Comparison of ENCODE assay signal across 8 cellular contexts in the genomic region with DNA sequence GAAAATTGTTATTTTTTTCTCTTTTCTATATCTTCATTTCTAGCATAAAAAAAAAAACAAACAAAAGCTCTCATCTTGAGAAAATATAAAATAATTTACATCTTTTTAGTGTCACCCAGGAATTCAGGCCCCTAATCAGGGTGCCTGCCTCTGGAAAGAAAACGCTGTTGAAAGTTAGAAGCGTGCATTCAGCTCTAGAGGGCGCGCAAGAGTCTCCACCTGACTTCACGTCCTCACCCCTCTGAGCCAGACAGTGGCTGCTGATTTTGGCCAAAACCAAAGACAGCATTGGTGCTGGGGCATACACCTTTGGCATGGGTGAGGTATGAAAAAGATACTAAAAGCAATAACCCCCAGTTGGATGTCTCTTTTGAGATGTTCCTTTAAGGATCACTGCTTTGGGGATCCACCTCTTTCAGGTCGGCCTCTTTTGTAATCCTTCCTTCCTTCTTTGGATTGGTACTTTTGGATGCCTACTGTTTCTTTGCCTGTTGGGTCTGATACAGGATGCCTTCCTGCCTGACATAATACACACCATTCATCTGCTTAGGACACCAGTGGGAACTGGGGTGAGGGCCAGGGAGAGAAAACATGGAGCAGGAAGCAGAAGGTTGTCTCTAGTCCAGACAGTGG.
A peak's percentile ranks its signal among the peaks of the same experiment; 100 is the strongest.
DNase-seq lines count a peak whose midpoint lies in the region; ATAC-seq and TF ChIP-seq lines count a peak whose summit lies in the region.

No MANE protein-coding gene starts in this region.

- POLR2A ChIA-PET in SK-N-SH (lab: Yijun Ruan, JAX), result no interaction called here

- H3K27me3 ChIP-seq in SK-N-SH (ENCODE audit: insufficient read depth) (no peaks in the 10 kb centered on the region), esophagus muscularis mucosa (no peaks in the 10 kb centered on the region), esophagus squamous epithelium (no peaks in the 10 kb centered on the region)

- H3K4me3 ChIP-seq in SK-N-SH (ENCODE audit: low read depth in 2 of 2, low read length in 1 of 2) (peak overlapping the region in 1 of 2 experiments; percentile 38; a peak in 1 of 4 replicates), esophagus muscularis mucosa (no peak overlapping the region), esophagus squamous epithelium (no peak overlapping the region)

- H4K20me1 ChIP-seq in SK-N-SH (ENCODE audit: insufficient read depth), result no peaks in the 10 kb centered on the region

- CTCF ChIA-PET in SK-N-SH (lab: Yijun Ruan, JAX), result interaction anchor here (1.3 to 1.4 kb wide), 2 partner anchors 16 to 587 kb away, joined by 3 read pairs; no protein-coding TSS in a partner anchor

- H3K79me2 ChIP-seq in SK-N-SH (ENCODE audit: insufficient read depth), result no peaks in the 10 kb centered on the region

- intact Hi-C loops in esophagus muscularis mucosa (cut with DNase I) (no loop called here), esophagus squamous epithelium (cut with DNase I) (no loop called here)

- no peak for TF ChIP-seq EP300 in SK-N-SH (IDR thresholded peaks at IDR 0.05; ENCODE audit: borderline replicate concordance in 1 of 2, low read depth in 1 of 2, low read length in 1 of 2)
- no peak for TF ChIP-seq EP300 in esophagus muscularis mucosa (IDR thresholded peaks at IDR 0.05)

- H3K4me2 ChIP-seq in SK-N-SH, result no peak overlapping the region

- no peak for TF ChIP-seq CTCF in SK-N-SH (IDR thresholded peaks at IDR 0.05)
- peak; percentile 11 to 53 (median 34) for TF ChIP-seq CTCF in esophagus muscularis mucosa (IDR thresholded peaks at IDR 0.05)
- peak in 3 of 6 experiments; percentile 26 to 37 (median 29) for TF ChIP-seq CTCF in esophagus squamous epithelium (IDR thresholded peaks at IDR 0.05)

- peaks cover 0 to 4% of the 10 kb centered on the region in 2 experiments; a peak in 1 of 4 replicates for H3K4me1 ChIP-seq in SK-N-SH (ENCODE audit: control insufficient read depth in 1 of 2, insufficient read depth in 2 of 2, low read depth in 1 of 2, low read length in 1 of 2)
- peaks cover 0 to 21% (median 6%) of the 10 kb centered on the region in 4 donors for H3K4me1 ChIP-seq in esophagus muscularis mucosa
- H3K4me1 ChIP-seq in esophagus squamous epithelium, result no peaks in the 10 kb centered on the region

- DNase-seq in G401 (ENCODE audit: low spot score), result peak; percentile 1
- DNase-seq in SK-N-SH, result peak; percentile 6
- DNase-seq in esophagus muscularis mucosa (ENCODE audit: extremely low spot score), result no peak
- DNase-seq in stimulated activated CD4-positive, alpha-beta T cell treated with anti-CD3 and anti-CD28 coated beads, Interleukin-4, amount 100 ng/mL, for 1 hour, result peak; percentile 20
- DNase-seq in esophagus squamous epithelium (lab: John Stamatoyannopoulos, UW), result no peak
- no peak for DNase-seq in GOT3 (lab: John Stamatoyannopoulos, UW)

- no peaks in the 10 kb centered on the region for H3K36me3 ChIP-seq in SK-N-SH (replicated peaks in 1 of 2; ENCODE audit: control insufficient read depth in 1 of 2, insufficient read depth in 2 of 2, low read length in 1 of 2)
- no peaks in the 10 kb centered on the region for H3K36me3 ChIP-seq in esophagus muscularis mucosa
- no peaks in the 10 kb centered on the region for H3K36me3 ChIP-seq in esophagus squamous epithelium

- WGBS in SK-N-SH (ENCODE audit: low lambda C conversion rate), result 69% methylated on average over 6 of the region's 6 CpGs
- 62% methylated on average over 6 of the region's 6 CpGs for WGBS in esophagus muscularis mucosa
- 30 to 45% methylated on average over 6 of the region's 6 CpGs for WGBS in esophagus squamous epithelium, 2 donors

- H3F3A ChIP-seq in SK-N-SH (replicated peaks; ENCODE audit: insufficient read depth), result no peaks in the 10 kb centered on the region

- no peak overlapping the region for H3K27ac ChIP-seq in SK-N-SH (ENCODE audit: low read depth in 2 of 2, low read length in 1 of 2)
- no peak overlapping the region for H3K27ac ChIP-seq in esophagus muscularis mucosa (replicated peaks in 1 of 4)
- no peak overlapping the region for H3K27ac ChIP-seq in esophagus squamous epithelium

- H3K9me2 ChIP-seq in SK-N-SH, result no peaks in the 10 kb centered on the region

- ATAC-seq in HG02885 (IDR thresholded peaks at IDR 0.05; ENCODE audit: poor library complexity, unreplicated experiment) (peak; percentile 75), GM18873 (IDR thresholded peaks at IDR 0.05; ENCODE audit: low FRiP score, unreplicated experiment) (no peak)

- peak; percentile 46 for TF ChIP-seq RAD21 in SK-N-SH (IDR thresholded peaks at IDR 0.05; ENCODE audit: low read length)

- TF ChIP-seq POLR2A in esophagus muscularis mucosa (IDR thresholded peaks at IDR 0.05; ENCODE audit: low read depth) (no peak), esophagus squamous epithelium (IDR thresholded peaks at IDR 0.05) (no peak)

- H3K9me3 ChIP-seq in SK-N-SH, result no peaks in the 10 kb centered on the region
- no peaks in the 10 kb centered on the region for H3K9me3 ChIP-seq in esophagus muscularis mucosa
- H3K9me3 ChIP-seq in esophagus squamous epithelium, result no peaks in the 10 kb centered on the region

- no peak overlapping the region for H3K9ac ChIP-seq in SK-N-SH

- H2AFZ ChIP-seq in SK-N-SH (ENCODE audit: low read depth), result no peak overlapping the region

- in situ Hi-C loops in G401 (cut with HindIII; ENCODE audit: low sequenced_read_pairs), result no loop called here

TF ChIP-seq in SK-N-SH, 30 proteins besides CTCF, POLR2A, EP300 and RAD21:
- TF ChIP-seq RXRA (IDR thresholded peaks at IDR 0.05; ENCODE audit: borderline replicate concordance, low read depth) (no peak), SMC3 (IDR thresholded peaks at IDR 0.05; ENCODE audit: low read depth, low read length) (peak; percentile 20; the same call in 1 of the 2 replicates)

Comparison
In these comparisons a context has a peak if more than half of its experiments do, and no peak if none do; other contexts are left out.
1. DNase-seq: peak in G401 (single experiment), SK-N-SH (single experiment) and stimulated activated CD4-positive, alpha-beta T cell treated with anti-CD3 and anti-CD28 coated beads, Interleukin-4, amount 100 ng/mL, for 1 hour (single experiment); none in esophagus muscularis mucosa (single experiment), esophagus squamous epithelium (single experiment) and GOT3 (single experiment).